ENCODE assay signal across 18 cellular contexts in genomic region chr15:58137686-58138085, GRCh38. TPM values are rescaled to one million over a fixed set of nuclear protein-coding genes. Genes with fewer than 3 reads are reported as not detected.
DNase-seq lines count a peak whose midpoint lies in the region; ATAC-seq and TF ChIP-seq lines count a peak whose summit lies in the region.
"Had no signal": no experiment of that assay in that cellular context is flagged by ENCODE, and none has a peak within 500 bp of the region (broad histone marks: within the 10 kb centered on the region; RNA-seq: fewer than 3 reads in every experiment).

No MANE protein-coding gene starts in this region.

- H3K9me3 Mint-ChIP-seq in activated T-cell treated with anti-CD3 and anti-CD28 coated beads, Interleukin-2, amount 50 U/mL, for 4 hours = no peaks in the 10 kb centered on the region
- H3K9me3 Mint-ChIP-seq in CD14-positive monocyte = peaks cover 0 to 2% (median 1%) of the 10 kb centered on the region in 7 donors
- no peaks in the 10 kb centered on the region for H3K9me3 Mint-ChIP-seq in activated T-helper 17 cell treated with anti-CD3 and anti-CD28 coated beads, Interleukin-2, amount 50 U/mL, for 72 hours
- H3K9me3 Mint-ChIP-seq: CD4-positive, alpha-beta memory T cell; HFFc6 had no signal

- H3K27me3 Mint-ChIP-seq in activated T-cell treated with anti-CD3 and anti-CD28 coated beads, Interleukin-2, amount 50 U/mL, for 4 hours (ENCODE audit: low read depth) = peaks cover 20% of the 10 kb centered on the region
- peaks cover 3 to 6% (median 4%) of the 10 kb centered on the region in 3 donors for H3K27me3 Mint-ChIP-seq in CD14-positive monocyte (ENCODE audit: low read depth in 3 of 3)
- H3K27me3 Mint-ChIP-seq in activated T-helper 17 cell treated with anti-CD3 and anti-CD28 coated beads, Interleukin-2, amount 50 U/mL, for 72 hours = peaks cover 12% of the 10 kb centered on the region

- H3K4me3 Mint-ChIP-seq in activated T-cell treated with anti-CD3 and anti-CD28 coated beads, Interleukin-2, amount 50 U/mL, for 4 hours = no peak overlapping the region
- H3K4me3 Mint-ChIP-seq in CD14-positive monocyte = peak overlapping the region in 1 of 2 donors; percentile 90
- no peak overlapping the region for H3K4me3 Mint-ChIP-seq in activated T-helper 17 cell treated with anti-CD3 and anti-CD28 coated beads, Interleukin-2, amount 50 U/mL, for 72 hours
- H3K4me3 Mint-ChIP-seq: B cell; CD4-positive, alpha-beta memory T cell; HFFc6 had no signal

- no peaks in the 10 kb centered on the region for H3K4me1 Mint-ChIP-seq in activated T-cell treated with anti-CD3 and anti-CD28 coated beads, Interleukin-2, amount 50 U/mL, for 4 hours (ENCODE audit: low read depth)
- peaks cover 45% of the 10 kb centered on the region for H3K4me1 Mint-ChIP-seq in CD14-positive monocyte
- no peaks in the 10 kb centered on the region for H3K4me1 Mint-ChIP-seq in activated T-helper 17 cell treated with anti-CD3 and anti-CD28 coated beads, Interleukin-2, amount 50 U/mL, for 72 hours
- H3K4me1 Mint-ChIP-seq: B cell; CD4-positive, alpha-beta memory T cell had no signal

- no peak for DNase-seq in activated T-cell treated with anti-CD3 and anti-CD28 coated beads, Interleukin-2, amount 50 U/mL, for 4 hours
- DNase-seq in activated T-cell treated with anti-CD3 and anti-CD28 coated beads for 4 hours (no peak), CD14-positive monocyte (ENCODE audit: low spot score) (no peak), NCI-H748 treated with DMSO at 0.1 percent for 48 hours (lab: John Stamatoyannopoulos, UW) (no peak)
- no peak for DNase-seq in stimulated activated naive CD8-positive, alpha-beta T cell treated with anti-CD3 and anti-CD28 coated beads, Interleukin-15, Interleukin-2, amounts not matched to agents 100 U/mL and 50 U/mL, for 24 hours
- DNase-seq: C1 segment of cervical spinal cord; CD4-positive, alpha-beta memory T cell; COR-L47; DMS153; DMS79 treated with DMSO at 0.1 percent for 48 hours; EL; HCEC 1CT; HFFc6 had no signal

- no peak for TF ChIP-seq CTCF in CD14-positive monocyte (IDR thresholded peaks at IDR 0.05)

- peak; percentile 32 to 40 for ATAC-seq in activated T-cell treated with anti-CD3 and anti-CD28 coated beads, Interleukin-2, amount 50 U/mL, for 4 hours
- ATAC-seq in activated T-helper 17 cell treated with anti-CD3 and anti-CD28 coated beads, Interleukin-2, amount 50 U/mL, for 72 hours (replicated peaks) = peak; percentile 58
- ATAC-seq in stimulated activated naive CD8-positive, alpha-beta T cell treated with anti-CD3 and anti-CD28 coated beads, Interleukin-15, Interleukin-2, amounts not matched to agents 100 U/mL and 50 U/mL, for 24 hours = peak; percentile 49
- ATAC-seq in HG03139 (IDR thresholded peaks at IDR 0.05; ENCODE audit: unreplicated experiment) = no peak

- H3K36me3 Mint-ChIP-seq in activated T-cell treated with anti-CD3 and anti-CD28 coated beads, Interleukin-2, amount 50 U/mL, for 4 hours (ENCODE audit: insufficient read depth) = no peaks in the 10 kb centered on the region
- H3K36me3 Mint-ChIP-seq in CD14-positive monocyte = peaks cover 11 to 26% of the 10 kb centered on the region in 2 donors
- H3K36me3 Mint-ChIP-seq in activated T-helper 17 cell treated with anti-CD3 and anti-CD28 coated beads, Interleukin-2, amount 50 U/mL, for 72 hours (ENCODE audit: low read depth) = no peaks in the 10 kb centered on the region
- H3K36me3 Mint-ChIP-seq: CD4-positive, alpha-beta memory T cell had no signal

- H3K27ac Mint-ChIP-seq in CD14-positive monocyte = peak overlapping the region; percentile 96 to 99 (median 98)
- H3K27ac Mint-ChIP-seq in activated T-helper 17 cell treated with anti-CD3 and anti-CD28 coated beads, Interleukin-2, amount 50 U/mL, for 72 hours = no peak overlapping the region
- H3K27ac Mint-ChIP-seq: B cell; CD4-positive, alpha-beta memory T cell; HFFc6 had no signal

- intact Hi-C loops in CD14-positive monocyte (cut with micrococcal nuclease) = loop anchor here in 1 of 2 donors (2.0 kb wide), 1 partner anchor 21 kb away; no protein-coding TSS in a partner anchor

RNA-seq across cellular contexts. Expression of gene AQP9, which starts 0.5 kb away (rescaled TPM):
- total RNA-seq in activated T-cell treated with anti-CD3 and anti-CD28 coated beads, Interleukin-2, amount 50 U/mL, for 4 hours = under 1 TPM; 0.26 to 0.99 (median 0.60) TPM
- polyA plus RNA-seq in CD14-positive monocyte = 100 to 1,000 TPM; 112 to 141 TPM
- total RNA-seq in activated T-helper 17 cell treated with anti-CD3 and anti-CD28 coated beads, Interleukin-2, amount 50 U/mL, for 72 hours = not detected
- total RNA-seq: A172, B cell, H4, HFFc6 had no signal
- polyA plus RNA-seq: CD4-positive, alpha-beta memory T cell had no signal
